9 cellular contexts compared by ENCODE assay signal in genomic region chr17:7356072-7356549, GRCh38. TPM values are rescaled to one million over a fixed set of nuclear protein-coding genes. Genes with fewer than 3 reads are reported as not detected.
DNase-seq lines count a peak whose midpoint lies in the region; ATAC-seq, FAIRE-seq and TF ChIP-seq lines count a peak whose summit lies in the region.
"Had no signal": no experiment of that assay in that cellular context is flagged by ENCODE, and none has a peak within 500 bp of the region (broad histone marks: within the 10 kb centered on the region; RNA-seq: fewer than 3 reads in every experiment).

No MANE protein-coding gene starts in this region.

- H3K36me3 Mint-ChIP-seq in activated T-helper 2 cell treated with anti-CD3 and anti-CD28 coated beads, Interferon-gamma antibody, Interleukin-2, Interleukin-4, amounts not matched to agents 10 μg/mL and 5 μg/mL and 100 μg/mL, durations not matched to agents 14 hours and 24 hours and 36 hours (ENCODE audit: low read depth) = peaks cover 14% of the 10 kb centered on the region

- no peaks in the 10 kb centered on the region for H3K9me3 ChIP-seq in neutrophil

- DNase-seq in D721Med (ENCODE audit: insufficient read length, low spot score) = peak; percentile 89
- peak in 63 of 76 experiments; percentile 7 to 81 (median 64) for DNase-seq in HUDEP-2 (lab: John Stamatoyannopoulos, UW; ENCODE audit: unreplicated experiment in 76 of 76)
- DNase-seq in RWPE1 (ENCODE audit: low spot score) = peak; percentile 50
- DNase-seq in activated T-helper 2 cell treated with anti-CD3 and anti-CD28 coated beads, Interferon-gamma antibody, Interleukin-2, Interleukin-4, amounts not matched to agents 10 μg/mL and 5 μg/mL and 100 μg/mL, durations not matched to agents 14 hours and 24 hours and 36 hours (ENCODE audit: low spot score) = peak; percentile 79
- DNase-seq in frontal cortex (ENCODE audit: low spot score in 2 of 2) = peak; percentile 59 to 67
- DNase-seq in superior temporal gyrus (ENCODE audit: extremely low spot score) = peak; percentile 79

- FAIRE-seq in D721Med (lab: Jason Lieb, UNC) (no peak), frontal cortex (lab: Jason Lieb, UNC) (no peak)
- FAIRE-seq: colon had no signal

- peaks cover 10% of the 10 kb centered on the region for H3K27me3 ChIP-seq in neutrophil

- ATAC-seq in GM19023 (IDR thresholded peaks at IDR 0.05; ENCODE audit: unreplicated experiment) = no peak

- peaks cover 25% of the 10 kb centered on the region for H3K36me3 ChIP-seq in neutrophil

- H3K27ac Mint-ChIP-seq in activated T-helper 2 cell treated with anti-CD3 and anti-CD28 coated beads, Interferon-gamma antibody, Interleukin-2, Interleukin-4, amounts not matched to agents 10 μg/mL and 5 μg/mL and 100 μg/mL, durations not matched to agents 14 hours and 24 hours and 36 hours = no peak overlapping the region

- H3K9me3 Mint-ChIP-seq in activated T-helper 2 cell treated with anti-CD3 and anti-CD28 coated beads, Interferon-gamma antibody, Interleukin-2, Interleukin-4, amounts not matched to agents 10 μg/mL and 5 μg/mL and 100 μg/mL, durations not matched to agents 14 hours and 24 hours and 36 hours = no peaks in the 10 kb centered on the region

- TF ChIP-seq CTCF in D721Med (IDR thresholded peaks at IDR 0.05; ENCODE audit: insufficient read depth, missing control alignments) (peak; percentile 48), RWPE1 (conservative IDR thresholded peaks at IDR 0.05; ENCODE audit: low read depth) (peak; percentile 75), neutrophil (IDR thresholded peaks at IDR 0.05) (peak; percentile 92)

- CTCF ChIA-PET in RWPE1 (lab: Yijun Ruan, JAX) = interaction anchor here (0.6 to 1.7 kb wide), 14 partner anchors 12 to 156 kb away, joined by 3 to 5 read pairs (median 4); partner anchors contain the start of genes SPEM2, TMEM256 and TNK1

- H3K4me3 ChIP-seq in neutrophil (ENCODE audit: low read depth in 1 of 2, low read length in 1 of 2) = no peak overlapping the region

- no peaks in the 10 kb centered on the region for H3K27me3 Mint-ChIP-seq in activated T-helper 2 cell treated with anti-CD3 and anti-CD28 coated beads, Interferon-gamma antibody, Interleukin-2, Interleukin-4, amounts not matched to agents 10 μg/mL and 5 μg/mL and 100 μg/mL, durations not matched to agents 14 hours and 24 hours and 36 hours (ENCODE audit: low read depth)

- H3K27ac ChIP-seq in RWPE1 = peak overlapping the region; percentile 100
- no peak overlapping the region for H3K27ac ChIP-seq in neutrophil

- no peak overlapping the region for H3K4me3 Mint-ChIP-seq in activated T-helper 2 cell treated with anti-CD3 and anti-CD28 coated beads, Interferon-gamma antibody, Interleukin-2, Interleukin-4, amounts not matched to agents 10 μg/mL and 5 μg/mL and 100 μg/mL, durations not matched to agents 14 hours and 24 hours and 36 hours (ENCODE audit: low read depth)

- H3K4me1 ChIP-seq in neutrophil (ENCODE audit: control insufficient read depth in 1 of 2, insufficient read depth in 1 of 2, low read depth in 1 of 2, low read length in 1 of 2) = peaks cover 14 to 24% of the 10 kb centered on the region in 2 experiments

- intact Hi-C loops in activated T-helper 2 cell treated with anti-CD3 and anti-CD28 coated beads, Interferon-gamma antibody, Interleukin-2, Interleukin-4, amounts not matched to agents 10 μg/mL and 5 μg/mL and 100 μg/mL, durations not matched to agents 14 hours and 24 hours and 36 hours (cut with micrococcal nuclease) = loop anchor here (1.0 kb wide), 2 partner anchors 81 to 205 kb away; partner anchors contain the start of gene SENP3

- peaks cover 21% of the 10 kb centered on the region for H3K4me1 Mint-ChIP-seq in activated T-helper 2 cell treated with anti-CD3 and anti-CD28 coated beads, Interferon-gamma antibody, Interleukin-2, Interleukin-4, amounts not matched to agents 10 μg/mL and 5 μg/mL and 100 μg/mL, durations not matched to agents 14 hours and 24 hours and 36 hours (ENCODE audit: low read depth)

- POLR2A ChIA-PET in RWPE1 (lab: Yijun Ruan, JAX; ENCODE audit: low non-redundant PET) = interaction anchor here (0.7 to 1.3 kb wide), 3 partner anchors 24 to 204 kb away, joined by 3 read pairs; no protein-coding TSS in a partner anchor

RNA-seq across cellular contexts. Expression of gene TMEM95, which starts 1.2 kb away (rescaled TPM):
- 0.25 TPM in 1 of 2 replicates, not detected in the other for total RNA-seq in activated T-helper 2 cell treated with anti-CD3 and anti-CD28 coated beads, Interferon-gamma antibody, Interleukin-2, Interleukin-4, amounts not matched to agents 10 μg/mL and 5 μg/mL and 100 μg/mL, durations not matched to agents 14 hours and 24 hours and 36 hours
- not detected for total RNA-seq in frontal cortex

RNA-seq across cellular contexts. Expression of gene KCTD11, which starts 4.1 kb away (rescaled TPM):
- 8.0 and 8.5 TPM in 2 replicates for total RNA-seq in activated T-helper 2 cell treated with anti-CD3 and anti-CD28 coated beads, Interferon-gamma antibody, Interleukin-2, Interleukin-4, amounts not matched to agents 10 μg/mL and 5 μg/mL and 100 μg/mL, durations not matched to agents 14 hours and 24 hours and 36 hours
- 3.3 TPM for total RNA-seq in frontal cortex

RNA-seq across cellular contexts. Expression of gene ACAP1, which starts 19.8 kb away (rescaled TPM):
- 361 and 382 TPM in 2 replicates for total RNA-seq in activated T-helper 2 cell treated with anti-CD3 and anti-CD28 coated beads, Interferon-gamma antibody, Interleukin-2, Interleukin-4, amounts not matched to agents 10 μg/mL and 5 μg/mL and 100 μg/mL, durations not matched to agents 14 hours and 24 hours and 36 hours
- 0.41 TPM for total RNA-seq in frontal cortex

RNA-seq across cellular contexts. Expression of gene TNK1, which starts 24.8 kb away (rescaled TPM):
- 4.0 and 5.2 TPM in 2 replicates for total RNA-seq in activated T-helper 2 cell treated with anti-CD3 and anti-CD28 coated beads, Interferon-gamma antibody, Interleukin-2, Interleukin-4, amounts not matched to agents 10 μg/mL and 5 μg/mL and 100 μg/mL, durations not matched to agents 14 hours and 24 hours and 36 hours
- total RNA-seq in frontal cortex = 0.82 TPM

RNA-seq across cellular contexts. Expression of gene NEURL4, which starts 27.0 kb away (rescaled TPM):
- 45.7 and 47.7 TPM in 2 replicates for total RNA-seq in activated T-helper 2 cell treated with anti-CD3 and anti-CD28 coated beads, Interferon-gamma antibody, Interleukin-2, Interleukin-4, amounts not matched to agents 10 μg/mL and 5 μg/mL and 100 μg/mL, durations not matched to agents 14 hours and 24 hours and 36 hours
- total RNA-seq in frontal cortex = 44.8 TPM

Comparison
In these comparisons a context has a peak if more than half of its experiments do, and no peak if none do; other contexts are left out.
1. RNA of gene ACAP1, which starts 19.8 kb away (total RNA-seq): 361 to 382 TPM in activated T-helper 2 cell treated with anti-CD3 and anti-CD28 coated beads, Interferon-gamma antibody, Interleukin-2, Interleukin-4, amounts not matched to agents 10 μg/mL and 5 μg/mL and 100 μg/mL, durations not matched to agents 14 hours and 24 hours and 36 hours; 0.41 TPM in frontal cortex (single experiment); every median in the first group is over 100 times any median in the second.
2. Peak in every context shown above with its lines, with median percentiles within 50 percentile points of each other: DNase-seq and CTCF ChIP-seq.